16 cellular contexts compared by ENCODE assay signal in genomic region chr10:62264126-62264525, GRCh38. TPM values are rescaled to one million over a fixed set of nuclear protein-coding genes. Genes with fewer than 3 reads are reported as not detected.
A peak's percentile ranks its signal among the peaks of the same experiment; 100 is the strongest.
DNase-seq lines count a peak whose midpoint lies in the region; ATAC-seq, FAIRE-seq and TF ChIP-seq lines count a peak whose summit lies in the region.
"Had no signal": no experiment of that assay in that cellular context is flagged by ENCODE, and none has a peak within 500 bp of the region (broad histone marks: within the 10 kb centered on the region; RNA-seq: fewer than 3 reads in every experiment).

No MANE protein-coding gene starts in this region.

- intact Hi-C loops in lower lobe of right lung (cut with DNase I), result no loop called here
- intact Hi-C loops in posterior vena cava (cut with DNase I), result no loop called here

- peak; percentile 12 for FAIRE-seq in RCC 7860 (lab: Jason Lieb, UNC)
- FAIRE-seq: HTR-8/SVneo had no signal

- H3K79me2 ChIP-seq in GM23338 (replicated peaks; ENCODE audit: insufficient read depth) (peaks cover 78% of the 10 kb centered on the region), Loucy (ENCODE audit: insufficient read depth, low read length) (peaks cover 94% of the 10 kb centered on the region)

- H3K27ac ChIP-seq in GM23338 (ENCODE audit: low read depth) (no peak overlapping the region), lower lobe of right lung (no peak overlapping the region)
- H3K27ac ChIP-seq: C4-2B had no signal

- ATAC-seq in GM23338 (no peak), lower lobe of right lung (no peak), HG02759 (IDR thresholded peaks at IDR 0.05; ENCODE audit: unreplicated experiment) (no peak)
- ATAC-seq: Right ventricle myocardium inferior had no signal

- H2AFZ ChIP-seq in GM23338 (no peak overlapping the region), Loucy (ENCODE audit: low read length) (no peak overlapping the region)

- H3K4me3 Mint-ChIP-seq in GM23338, result no peak overlapping the region

- H3F3A ChIP-seq in GM23338 (replicated peaks; ENCODE audit: low read depth) (no peaks in the 10 kb centered on the region), Loucy (ENCODE audit: low read depth) (no peaks in the 10 kb centered on the region)

- H3K27ac Mint-ChIP-seq in GM23338, result no peak overlapping the region

- no peaks in the 10 kb centered on the region for H3K27me3 ChIP-seq in GM23338 (ENCODE audit: insufficient read depth)
- H3K27me3 ChIP-seq in Loucy (ENCODE audit: insufficient read depth, low read length, poor library complexity, severe bottlenecking), result no peaks in the 10 kb centered on the region
- H3K27me3 ChIP-seq in lower lobe of right lung (ENCODE audit: low read depth), result peaks cover 9% of the 10 kb centered on the region

- peaks cover 27% of the 10 kb centered on the region for H3K4me1 Mint-ChIP-seq in GM23338

- DNase-seq in GM23338 (ENCODE audit: low spot score), result no peak
- no peak for DNase-seq in RCC 7860 (ENCODE audit: low spot score)
- DNase-seq in lower lobe of right lung, result no peak
- DNase-seq in posterior vena cava (ENCODE audit: low spot score), result no peak
- no peak for DNase-seq in amygdala (lab: John Stamatoyannopoulos, UW)
- no peak for DNase-seq in KBM-7
- DNase-seq: DMS79, NCI-H1417 treated with DMSO at 0.1 percent for 48 hours, NCI-H187 treated with DMSO at 0.1 percent for 48 hours, T-helper 1 cell, T-helper 9 cell had no signal

- no peaks in the 10 kb centered on the region for H3K27me3 Mint-ChIP-seq in GM23338 (ENCODE audit: insufficient read depth, low read depth, poor library complexity)

- H3K9me3 ChIP-seq in Loucy (ENCODE audit: insufficient read depth, low read depth, low read length), result no peaks in the 10 kb centered on the region
- H3K9me3 ChIP-seq in lower lobe of right lung, result no peaks in the 10 kb centered on the region

- peak overlapping the region; percentile 48 for H3K9ac ChIP-seq in Loucy (ENCODE audit: low read depth, low read length, poor library complexity, severe bottlenecking)

- no peaks in the 10 kb centered on the region for H3K9me2 ChIP-seq in GM23338 (ENCODE audit: insufficient read depth)
- H3K9me2 ChIP-seq in Loucy (replicated peaks; ENCODE audit: low read depth, low read length), result no peaks in the 10 kb centered on the region

- no peaks in the 10 kb centered on the region for H3K9me3 Mint-ChIP-seq in GM23338

- H3K4me2 ChIP-seq in GM23338, result 0 out of 2 replicates have a peak overlapping the region, but pooled peaks have one; percentile 10
- peak overlapping the region; percentile 76 for H3K4me2 ChIP-seq in Loucy (ENCODE audit: low read depth, low read length, poor library complexity, severe bottlenecking)

- no peak overlapping the region for H3K4me3 ChIP-seq in GM23338
- peak overlapping the region; percentile 93 for H3K4me3 ChIP-seq in Loucy (ENCODE audit: low read length, poor library complexity, severe bottlenecking)
- H3K4me3 ChIP-seq in lower lobe of right lung, result peak overlapping the region; percentile 18

- peaks cover 18% of the 10 kb centered on the region for H3K4me1 ChIP-seq in GM23338 (ENCODE audit: insufficient read depth)
- peaks cover 81% of the 10 kb centered on the region for H3K4me1 ChIP-seq in Loucy (ENCODE audit: insufficient read depth, low read length, poor library complexity, severe bottlenecking)
- peaks cover 13% of the 10 kb centered on the region for H3K4me1 ChIP-seq in lower lobe of right lung

- H3K36me3 ChIP-seq in GM23338 (ENCODE audit: insufficient read depth) (peaks cover 15% of the 10 kb centered on the region; the same call in 1 of the 2 replicates), Loucy (ENCODE audit: insufficient read depth, low read length) (peaks cover 12% of the 10 kb centered on the region; the same call in 1 of the 2 replicates), lower lobe of right lung (no peaks in the 10 kb centered on the region)

- H4K20me1 ChIP-seq in GM23338 (replicated peaks; ENCODE audit: insufficient read depth) (peaks cover 10% of the 10 kb centered on the region), Loucy (ENCODE audit: insufficient read depth, low read length, poor library complexity, severe bottlenecking) (peaks cover 28% of the 10 kb centered on the region)

- H3K36me3 Mint-ChIP-seq in GM23338 (ENCODE audit: low read depth), result peaks cover 21% of the 10 kb centered on the region

- in situ Hi-C loops in KBM-7 (cut with MboI; ENCODE audit: low pct_unique_long_range_greater_than_20kb, low sequenced_read_pairs), result no loop called here

- TF ChIP-seq CTCF in GM23338 (conservative IDR thresholded peaks at IDR 0.05; ENCODE audit: low read depth in 2 of 2) (no peak), Loucy (conservative IDR thresholded peaks at IDR 0.05; ENCODE audit: low read length) (no peak), lower lobe of right lung (IDR thresholded peaks at IDR 0.05) (no peak)

TF ChIP-seq in GM23338, 12 proteins besides CTCF, POLR2A, EP300 and RAD21 (continues in another document):
- TF ChIP-seq ZNF331 (CRISPR knock-in tag; IDR thresholded peaks at IDR 0.05; ENCODE audit: low read depth), result no peak
- TF ChIP-seq STAT1 (IDR thresholded peaks at IDR 0.05; ENCODE audit: unreplicated experiment), result no peak
- TF ChIP-seq NANOG (IDR thresholded peaks at IDR 0.05; ENCODE audit: borderline replicate concordance), result no peak
- no peak for TF ChIP-seq POLR2AphosphoS5 (IDR thresholded peaks at IDR 0.05; ENCODE audit: low read depth)
- TF ChIP-seq EZH2phosphoT487 (IDR thresholded peaks at IDR 0.05; ENCODE audit: unreplicated experiment), result no peak
- TF ChIP-seq ZNF114 (CRISPR knock-in tag; IDR thresholded peaks at IDR 0.05), result no peak
- TF ChIP-seq JUNB (IDR thresholded peaks at IDR 0.05; ENCODE audit: unreplicated experiment), result no peak
- TF ChIP-seq REST (IDR thresholded peaks at IDR 0.05; ENCODE audit: unreplicated experiment), result no peak
- TF ChIP-seq EZH2 (IDR thresholded peaks at IDR 0.05; ENCODE audit: low read depth, unreplicated experiment), result no peak
- TF ChIP-seq ETS1 (IDR thresholded peaks at IDR 0.05), result no peak
- no peak for TF ChIP-seq CREB1 (CRISPR knock-in tag; IDR thresholded peaks at IDR 0.05; ENCODE audit: low read depth)

RNA-seq across cellular contexts. Expression of gene RTKN2, which starts 4.5 kb away (rescaled TPM):
- 23.6 and 25.4 TPM in 2 replicates for total RNA-seq in GM23338 (2014; rRNA removed; shearing (Covaris generic))
- polyA plus RNA-seq in GM23338 (2016; fragmentation: Nextera tagmentation; extraction: Ambion mirVana), result 11.7 and 15.3 TPM in 2 replicates
- total RNA-seq in lower lobe of right lung, result 109 TPM
- under 1 TPM; 0.14 to 0.19 TPM for total RNA-seq in posterior vena cava
- total RNA-seq: Right ventricle myocardium inferior had no signal

Comparison
In these comparisons a context has a peak if more than half of its experiments do, and no peak if none do; other contexts are left out.
1. RNA of gene RTKN2, which starts 4.5 kb away (total RNA-seq): 109 TPM in lower lobe of right lung (single experiment) and 23.6 to 25.4 TPM in GM23338; 0.14 to 0.19 TPM in posterior vena cava; every median in the first group is over 10 times any median in the second.